Comparison of ENCODE assay signal across 31 cellular contexts in the genomic region with DNA sequence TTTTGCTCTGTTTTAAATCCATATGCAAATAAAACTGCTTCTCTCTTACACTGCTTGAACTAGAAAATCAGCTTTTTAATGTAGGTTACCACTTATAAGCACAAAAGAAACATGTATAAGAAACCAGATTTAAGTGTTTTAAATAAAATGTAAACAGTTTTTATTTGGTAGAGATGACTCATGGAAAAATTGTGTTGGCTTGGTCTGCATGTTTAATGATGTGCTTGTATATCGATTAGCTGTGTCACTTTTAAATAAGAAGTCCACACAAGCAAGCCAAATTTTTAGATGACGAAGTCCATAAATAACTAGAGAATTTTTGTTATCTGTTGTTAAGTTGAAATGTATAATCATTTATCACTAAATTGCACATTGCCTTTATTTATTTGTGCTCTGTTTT.
DNase-seq lines count a peak whose midpoint lies in the region; ATAC-seq, FAIRE-seq and TF ChIP-seq lines count a peak whose summit lies in the region.
"Had no signal": no experiment of that assay in that cellular context is flagged by ENCODE, and none has a peak within 500 bp of the region (broad histone marks: within the 10 kb centered on the region; RNA-seq: fewer than 3 reads in every experiment).

No MANE protein-coding gene starts in this region.

- H3K27ac Mint-ChIP-seq in nephron: peak overlapping the region in 2 of 3 experiments; percentile 71 to 72
- no peak overlapping the region for H3K27ac Mint-ChIP-seq in activated naive CD4-positive, alpha-beta T cell treated with anti-CD3 and anti-CD28 coated beads for 36 hours
- H3K27ac Mint-ChIP-seq: activated B cell treated with CpG ODN at 0.5 μM for 24 hours; activated naive CD8-positive, alpha-beta T cell treated with anti-CD3 and anti-CD28 coated beads for 36 hours; CD8-positive, alpha-beta memory T cell; naive thymus-derived CD4-positive, alpha-beta T cell; stimulated activated naive B cell treated with anti-CD40 and anti-IgM and Interleukin-4, amounts not matched to agents 10 μg/mL and 1 μg/mL and 100 μg/mL, for 72 hours had no signal

- H3K27ac ChIP-seq in body of pancreas (peak overlapping the region in 2 of 4 donors; percentile 13 to 47), suprapubic skin (no peak overlapping the region)
- H3K27ac ChIP-seq: coronary artery, heart right ventricle, lower lobe of right lung had no signal

- DNase-seq in HCEC 1CT: peak; percentile 53
- no peak for DNase-seq in body of pancreas
- DNase-seq in suprapubic skin (ENCODE audit: low spot score in 2 of 2): no peak
- DNase-seq in dedifferentiated amniotic fluid mesenchymal stem cell (ENCODE audit: extremely low spot score): no peak
- no peak for DNase-seq in GM12892 (ENCODE audit: insufficient read length)
- DNase-seq in activated naive CD4-positive, alpha-beta T cell treated with anti-CD3 and anti-CD28 coated beads for 36 hours: no peak
- DNase-seq: activated B cell treated with CpG ODN at 0.5 μM for 24 hours; activated CD4-positive, alpha-beta T cell treated with anti-CD3 and anti-CD28 coated beads, Interleukin-2, amount 50 U/mL, for 1 hour; activated effector memory CD4-positive, alpha-beta T cell treated with anti-CD3 and anti-CD28 coated beads, Interleukin-2, amount 50 U/mL, for 16 hours; activated naive CD8-positive, alpha-beta T cell treated with anti-CD3 and anti-CD28 coated beads for 36 hours; activated T-cell treated with anti-CD3 and anti-CD28 coated beads, Interleukin-2, amount 50 U/mL, for 1 hour; aorta; BE2C; CD8-positive, alpha-beta memory T cell; foreskin melanocyte; heart right ventricle; kidney glomerular epithelial cell; lower lobe of right lung; naive thymus-derived CD4-positive, alpha-beta T cell; NCI-H1092; NCI-H187 treated with DMSO at 0.1 percent for 48 hours; NCI-H2171 treated with DMSO at 0.1 percent for 48 hours; NCI-H510A treated with DMSO at 0.1 percent for 48 hours; nucleus accumbens; RPMI8226; stimulated activated naive B cell treated with anti-CD40 and anti-IgM and Interleukin-4, amounts not matched to agents 10 μg/mL and 1 μg/mL and 100 μg/mL, for 72 hours had no signal

- H3K27me3 Mint-ChIP-seq in nephron (ENCODE audit: low read depth): no peaks in the 10 kb centered on the region
- H3K27me3 Mint-ChIP-seq in activated naive CD4-positive, alpha-beta T cell treated with anti-CD3 and anti-CD28 coated beads for 36 hours (ENCODE audit: low read depth): no peaks in the 10 kb centered on the region
- H3K27me3 Mint-ChIP-seq: activated B cell treated with CpG ODN at 0.5 μM for 24 hours; activated naive CD8-positive, alpha-beta T cell treated with anti-CD3 and anti-CD28 coated beads for 36 hours; naive thymus-derived CD4-positive, alpha-beta T cell; stimulated activated naive B cell treated with anti-CD40 and anti-IgM and Interleukin-4, amounts not matched to agents 10 μg/mL and 1 μg/mL and 100 μg/mL, for 72 hours had no signal

- peak; percentile 11 for FAIRE-seq in A204.1 (lab: Jason Lieb, UNC)
- no peak for FAIRE-seq in GM12892 (lab: Jason Lieb, UNC)
- FAIRE-seq: GM12891 had no signal

- peaks cover 13% of the 10 kb centered on the region for H3K4me1 Mint-ChIP-seq in nephron
- peaks cover 2% of the 10 kb centered on the region for H3K4me1 Mint-ChIP-seq in activated naive CD4-positive, alpha-beta T cell treated with anti-CD3 and anti-CD28 coated beads for 36 hours (ENCODE audit: low read depth)
- H3K4me1 Mint-ChIP-seq: activated B cell treated with CpG ODN at 0.5 μM for 24 hours; activated naive CD8-positive, alpha-beta T cell treated with anti-CD3 and anti-CD28 coated beads for 36 hours; CD8-positive, alpha-beta memory T cell; naive thymus-derived CD4-positive, alpha-beta T cell had no signal

- H3K27me3 ChIP-seq in body of pancreas (no peaks in the 10 kb centered on the region), suprapubic skin (no peaks in the 10 kb centered on the region)
- H3K27me3 ChIP-seq: BE2C, heart right ventricle had no signal

- H3K9me3 Mint-ChIP-seq in nephron: peaks cover 19% of the 10 kb centered on the region
- H3K9me3 Mint-ChIP-seq in activated naive CD4-positive, alpha-beta T cell treated with anti-CD3 and anti-CD28 coated beads for 36 hours: peaks cover 2% of the 10 kb centered on the region
- H3K9me3 Mint-ChIP-seq: activated B cell treated with CpG ODN at 0.5 μM for 24 hours; activated naive CD8-positive, alpha-beta T cell treated with anti-CD3 and anti-CD28 coated beads for 36 hours; CD8-positive, alpha-beta memory T cell had no signal

- TF ChIP-seq CTCF in body of pancreas (IDR thresholded peaks at IDR 0.05) (no peak), nephron (IDR thresholded peaks at IDR 0.05; ENCODE audit: unreplicated experiment in 3 of 3) (no peak), suprapubic skin (IDR thresholded peaks at IDR 0.05) (no peak)

- no peak for TF ChIP-seq POLR2A in body of pancreas (IDR thresholded peaks at IDR 0.05)
- no peak for TF ChIP-seq POLR2A in suprapubic skin (IDR thresholded peaks at IDR 0.05)
- no peak for TF ChIP-seq POLR2A in GM12892 (IDR thresholded peaks at IDR 0.05; ENCODE audit: low read depth, low read length)

- ATAC-seq in body of pancreas: peak; percentile 30
- ATAC-seq: HCT116; heart right ventricle; lower lobe of right lung; naive thymus-derived CD4-positive, alpha-beta T cell; stimulated activated naive B cell treated with anti-CD40 and anti-IgM and Interleukin-4, amounts not matched to agents 10 μg/mL and 1 μg/mL and 100 μg/mL, for 72 hours had no signal

- WGBS in body of pancreas, 2 donors: 20 to 24% methylated on average over 2 of the region's 2 CpGs
- WGBS in suprapubic skin: 40% methylated on average over 2 of the region's 2 CpGs

- peaks cover 35% of the 10 kb centered on the region for H3K36me3 Mint-ChIP-seq in nephron (ENCODE audit: low read depth)
- peaks cover 3% of the 10 kb centered on the region for H3K36me3 Mint-ChIP-seq in activated naive CD4-positive, alpha-beta T cell treated with anti-CD3 and anti-CD28 coated beads for 36 hours (ENCODE audit: low read depth)
- H3K36me3 Mint-ChIP-seq: activated naive CD8-positive, alpha-beta T cell treated with anti-CD3 and anti-CD28 coated beads for 36 hours; CD8-positive, alpha-beta memory T cell had no signal

- peaks cover 25% of the 10 kb centered on the region for H3K4me1 ChIP-seq in body of pancreas
- H3K4me1 ChIP-seq in suprapubic skin: peaks cover 4% of the 10 kb centered on the region
- H3K4me1 ChIP-seq: BE2C, heart right ventricle, lower lobe of right lung had no signal

- no peak overlapping the region for H3K4me3 Mint-ChIP-seq in nephron
- no peak overlapping the region for H3K4me3 Mint-ChIP-seq in activated naive CD4-positive, alpha-beta T cell treated with anti-CD3 and anti-CD28 coated beads for 36 hours
- H3K4me3 Mint-ChIP-seq: activated B cell treated with CpG ODN at 0.5 μM for 24 hours; activated naive CD8-positive, alpha-beta T cell treated with anti-CD3 and anti-CD28 coated beads for 36 hours; CD8-positive, alpha-beta memory T cell; naive thymus-derived CD4-positive, alpha-beta T cell; stimulated activated naive B cell treated with anti-CD40 and anti-IgM and Interleukin-4, amounts not matched to agents 10 μg/mL and 1 μg/mL and 100 μg/mL, for 72 hours had no signal

- H3K36me3 ChIP-seq in body of pancreas (replicated peaks in 1 of 2; ENCODE audit: insufficient read depth in 1 of 2, low read depth in 2 of 2): no peaks in the 10 kb centered on the region
- H3K36me3 ChIP-seq in suprapubic skin: no peaks in the 10 kb centered on the region
- H3K36me3 ChIP-seq: BE2C had no signal

- H3K4me3 ChIP-seq in body of pancreas (no peak overlapping the region), suprapubic skin (no peak overlapping the region)
- H3K4me3 ChIP-seq: coronary artery, heart right ventricle, lower lobe of right lung had no signal

- CTCF ChIA-PET in activated naive CD4-positive, alpha-beta T cell treated with anti-CD3 and anti-CD28 coated beads for 36 hours (lab: Charles Lee): no interaction called here

- intact Hi-C loops in body of pancreas (cut with DNase I): no loop called here
- intact Hi-C loops in activated naive CD4-positive, alpha-beta T cell treated with anti-CD3 and anti-CD28 coated beads for 36 hours (cut with micrococcal nuclease): no loop called here

- TF ChIP-seq EP300 in suprapubic skin (IDR thresholded peaks at IDR 0.05): no peak

- H3K9me3 ChIP-seq in body of pancreas: no peaks in the 10 kb centered on the region
- H3K9me3 ChIP-seq in suprapubic skin: no peaks in the 10 kb centered on the region
- H3K9me3 ChIP-seq: BE2C had no signal
